1 cellular context compared by ENCODE assay signal in the genomic region with DNA sequence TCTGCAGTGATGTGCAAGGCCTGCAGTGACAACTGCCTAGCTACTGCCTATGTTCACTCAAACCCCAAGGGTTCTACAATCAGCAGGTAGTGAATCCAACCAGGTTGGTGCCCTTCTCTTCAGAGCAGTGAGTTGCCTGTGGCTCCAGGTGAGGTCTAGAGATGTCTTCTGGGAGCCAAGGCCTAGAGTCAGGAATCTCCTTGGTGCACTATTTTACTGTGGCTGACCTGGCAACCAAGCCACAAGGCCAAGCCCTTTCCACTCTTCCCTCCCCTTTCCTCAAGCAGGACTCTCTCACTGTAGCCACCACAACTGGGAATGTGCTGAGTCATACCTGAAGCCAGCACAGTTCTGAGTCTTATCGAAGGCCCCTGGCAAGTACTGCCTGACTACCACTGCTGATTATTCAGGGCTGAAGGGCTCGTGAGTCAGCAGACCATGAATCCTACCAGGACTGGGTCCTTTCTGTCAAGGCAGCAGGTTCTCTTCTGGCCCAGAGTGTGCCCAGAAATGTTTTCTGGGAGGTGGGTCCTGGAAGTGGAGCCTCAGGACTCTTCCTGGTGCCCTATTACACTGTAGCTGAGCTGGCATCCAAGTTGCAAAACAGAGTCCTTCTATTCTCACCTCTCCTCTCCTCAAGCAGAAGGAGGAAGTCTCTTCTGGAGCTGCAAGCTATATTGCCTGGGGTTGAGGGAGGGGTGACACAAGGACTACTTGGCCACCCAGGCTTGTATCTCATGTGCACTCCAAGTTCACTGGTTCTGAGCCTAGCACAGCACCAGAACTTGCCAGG.
TF ChIP-seq lines count a peak whose summit lies in the region.

No MANE protein-coding gene starts in this region.

TF ChIP-seq in H1, 55 proteins besides CTCF, POLR2A, EP300 and RAD21 (continued from another document):
- TF ChIP-seq RBBP5 (IDR thresholded peaks at IDR 0.05; ENCODE audit: borderline replicate concordance, low read depth, low read length) (no peak), BACH1 (IDR thresholded peaks at IDR 0.05; ENCODE audit: low read length) (peak; percentile 98)
TF ChIP-seq in H1: peak in this region for 2.
